1 cellular context compared by ENCODE assay signal in the genomic region with DNA sequence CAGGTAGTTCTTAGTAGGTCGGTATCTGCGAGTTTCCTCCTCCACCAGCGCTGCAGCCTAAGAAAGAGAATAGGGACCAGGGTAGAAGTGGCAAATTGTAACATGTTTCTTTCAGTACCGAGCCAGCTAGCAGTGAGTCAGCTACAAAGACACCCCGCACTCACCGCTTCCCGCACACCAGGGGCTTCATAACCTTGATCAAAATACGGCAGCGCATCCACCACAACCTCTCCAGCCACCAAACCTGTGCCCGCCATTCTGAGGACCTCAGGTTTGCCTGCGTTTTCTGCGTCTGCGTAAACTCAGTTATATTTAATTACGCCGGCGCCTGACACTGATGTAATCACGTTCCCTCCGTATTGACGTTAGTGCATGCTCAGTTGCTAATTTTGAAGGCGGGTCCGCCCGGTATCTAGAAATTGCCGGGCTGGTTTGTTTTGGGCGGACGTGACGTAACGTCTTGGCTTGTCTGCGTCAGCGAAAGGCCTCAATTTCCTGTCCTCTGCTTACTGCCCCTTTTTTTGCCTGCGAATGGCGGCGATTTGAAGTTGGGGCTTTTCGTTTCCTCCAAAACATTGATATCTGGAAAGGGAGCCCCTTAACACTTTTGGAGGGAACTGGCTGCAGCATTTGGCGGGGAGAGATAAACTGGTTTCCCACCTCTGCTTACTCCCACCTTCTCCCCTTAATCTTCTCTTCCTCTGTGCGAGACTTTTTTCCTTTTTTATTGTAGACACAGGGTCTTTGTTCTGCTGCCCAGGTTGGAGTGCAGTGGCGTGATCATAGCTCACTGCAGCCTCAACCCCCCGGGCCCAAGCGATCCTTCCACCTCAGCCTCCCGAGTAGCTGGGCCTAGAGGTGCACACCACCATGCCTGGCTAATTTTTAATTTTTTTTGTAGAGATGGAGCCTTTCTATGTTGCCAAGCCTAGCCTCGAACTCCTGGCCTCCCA.
TF ChIP-seq lines count a peak whose summit lies in the region.

TSS of gene BCAS2 (minus strand) at position 281 of the 953 bp plus-strand sequence. CDS start at position 257, 24 bp downstream.

TF ChIP-seq in GM12878, 131 proteins besides CTCF, POLR2A, EP300 and RAD21 (continued from another document and continues in another):
- TF ChIP-seq, protein P1, sequence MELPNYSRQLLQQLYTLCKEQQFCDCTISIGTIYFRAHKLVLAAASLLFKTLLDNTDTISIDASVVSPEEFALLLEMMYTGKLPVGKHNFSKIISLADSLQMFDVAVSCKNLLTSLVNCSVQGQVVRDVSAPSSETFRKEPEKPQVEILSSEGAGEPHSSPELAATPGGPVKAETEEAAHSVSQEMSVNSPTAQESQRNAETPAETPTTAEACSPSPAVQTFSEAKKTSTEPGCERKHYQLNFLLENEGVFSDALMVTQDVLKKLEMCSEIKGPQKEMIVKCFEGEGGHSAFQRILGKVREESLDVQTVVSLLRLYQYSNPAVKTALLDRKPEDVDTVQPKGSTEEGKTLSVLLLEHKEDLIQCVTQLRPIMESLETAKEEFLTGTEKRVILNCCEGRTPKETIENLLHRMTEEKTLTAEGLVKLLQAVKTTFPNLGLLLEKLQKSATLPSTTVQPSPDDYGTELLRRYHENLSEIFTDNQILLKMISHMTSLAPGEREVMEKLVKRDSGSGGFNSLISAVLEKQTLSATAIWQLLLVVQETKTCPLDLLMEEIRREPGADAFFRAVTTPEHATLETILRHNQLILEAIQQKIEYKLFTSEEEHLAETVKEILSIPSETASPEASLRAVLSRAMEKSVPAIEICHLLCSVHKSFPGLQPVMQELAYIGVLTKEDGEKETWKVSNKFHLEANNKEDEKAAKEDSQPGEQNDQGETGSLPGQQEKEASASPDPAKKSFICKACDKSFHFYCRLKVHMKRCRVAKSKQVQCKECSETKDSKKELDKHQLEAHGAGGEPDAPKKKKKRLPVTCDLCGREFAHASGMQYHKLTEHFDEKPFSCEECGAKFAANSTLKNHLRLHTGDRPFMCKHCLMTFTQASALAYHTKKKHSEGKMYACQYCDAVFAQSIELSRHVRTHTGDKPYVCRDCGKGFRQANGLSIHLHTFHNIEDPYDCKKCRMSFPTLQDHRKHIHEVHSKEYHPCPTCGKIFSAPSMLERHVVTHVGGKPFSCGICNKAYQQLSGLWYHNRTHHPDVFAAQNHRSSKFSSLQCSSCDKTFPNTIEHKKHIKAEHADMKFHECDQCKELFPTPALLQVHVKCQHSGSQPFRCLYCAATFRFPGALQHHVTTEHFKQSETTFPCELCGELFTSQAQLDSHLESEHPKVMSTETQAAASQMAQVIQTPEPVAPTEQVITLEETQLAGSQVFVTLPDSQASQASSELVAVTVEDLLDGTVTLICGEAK (IDR thresholded peaks at IDR 0.05; ENCODE audit: borderline replicate concordance): peak; percentile 94
- TF ChIP-seq MEF2A (IDR thresholded peaks at IDR 0.05; ENCODE audit: insufficient read depth, low read depth, low read length) (0 out of 2 replicates have a peak, but pooled peaks have one; percentile 11), E2F4 (IDR thresholded peaks at IDR 0.05; ENCODE audit: low read depth, low read length) (0 out of 2 replicates have a peak, but pooled peaks have one; percentile 57), RELB (IDR thresholded peaks at IDR 0.05; ENCODE audit: low read depth) (peak; percentile 45; the same call in 1 of the 2 replicates), SMAD5 (IDR thresholded peaks at IDR 0.05; ENCODE audit: low read depth) (peak; percentile 94), IRF4 (IDR thresholded peaks at IDR 0.05; ENCODE audit: low read depth, low read length) (no peak), FOXK2 (IDR thresholded peaks at IDR 0.05) (peak; percentile 53; the same call in 1 of the 2 replicates), SREBF2 (IDR thresholded peaks at IDR 0.05; ENCODE audit: low read length) (no peak), IKZF2 (IDR thresholded peaks at IDR 0.05) (no peak), MLLT1 (IDR thresholded peaks at IDR 0.05) (peak; percentile 93), IKZF1 (conservative IDR thresholded peaks at IDR 0.05) (peak; percentile 61), SMAD1 (IDR thresholded peaks at IDR 0.05; ENCODE audit: low read depth, partially characterized antibody) (peak; percentile 17), BRCA1 (IDR thresholded peaks at IDR 0.05; ENCODE audit: low read depth, low read length) (no peak), CREB1 (IDR thresholded peaks at IDR 0.05; ENCODE audit: low read depth) (peak; percentile 99), BHLHE40 (IDR thresholded peaks at IDR 0.05; ENCODE audit: borderline replicate concordance in 1 of 2, low read depth in 2 of 2, low read length in 1 of 2) (peak in 1 of 2 experiments; percentile 33; a peak in 1 of 4 replicates), PML (IDR thresholded peaks at IDR 0.05; ENCODE audit: low read length) (peak; percentile 93), TARDBP (IDR thresholded peaks at IDR 0.05; ENCODE audit: borderline replicate concordance) (no peak), ZZZ3 (IDR thresholded peaks at IDR 0.05; ENCODE audit: control insufficient read depth, insufficient read length, low read depth) (no peak), POLR2AphosphoS5 (IDR thresholded peaks at IDR 0.05; ENCODE audit: low read length) (peak; percentile 98), SREBF1 (IDR thresholded peaks at IDR 0.05; ENCODE audit: low read length) (no peak), CBX5 (IDR thresholded peaks at IDR 0.05; ENCODE audit: low read depth) (no peak), EGR1 (IDR thresholded peaks at IDR 0.05; ENCODE audit: borderline replicate concordance in 1 of 2, low read depth in 2 of 2, low read length in 2 of 2) (peak in 1 of 2 experiments; percentile 53; a peak in 1 of 3 replicates), SRF (IDR thresholded peaks at IDR 0.05; ENCODE audit: low read depth in 2 of 2, low read length in 2 of 2) (no peak), ZNF274 (IDR thresholded peaks at IDR 0.05; ENCODE audit: insufficient read depth, insufficient read length) (no peak), EED (IDR thresholded peaks at IDR 0.05; ENCODE audit: low read depth) (no peak)
- TF ChIP-seq, protein P2, sequence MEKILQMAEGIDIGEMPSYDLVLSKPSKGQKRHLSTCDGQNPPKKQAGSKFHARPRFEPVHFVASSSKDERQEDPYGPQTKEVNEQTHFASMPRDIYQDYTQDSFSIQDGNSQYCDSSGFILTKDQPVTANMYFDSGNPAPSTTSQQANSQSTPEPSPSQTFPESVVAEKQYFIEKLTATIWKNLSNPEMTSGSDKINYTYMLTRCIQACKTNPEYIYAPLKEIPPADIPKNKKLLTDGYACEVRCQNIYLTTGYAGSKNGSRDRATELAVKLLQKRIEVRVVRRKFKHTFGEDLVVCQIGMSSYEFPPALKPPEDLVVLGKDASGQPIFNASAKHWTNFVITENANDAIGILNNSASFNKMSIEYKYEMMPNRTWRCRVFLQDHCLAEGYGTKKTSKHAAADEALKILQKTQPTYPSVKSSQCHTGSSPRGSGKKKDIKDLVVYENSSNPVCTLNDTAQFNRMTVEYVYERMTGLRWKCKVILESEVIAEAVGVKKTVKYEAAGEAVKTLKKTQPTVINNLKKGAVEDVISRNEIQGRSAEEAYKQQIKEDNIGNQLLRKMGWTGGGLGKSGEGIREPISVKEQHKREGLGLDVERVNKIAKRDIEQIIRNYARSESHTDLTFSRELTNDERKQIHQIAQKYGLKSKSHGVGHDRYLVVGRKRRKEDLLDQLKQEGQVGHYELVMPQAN (conservative IDR thresholded peaks at IDR 0.05): 0 out of 2 replicates have a peak, but pooled peaks have one; percentile 32
- TF ChIP-seq, protein P3, sequence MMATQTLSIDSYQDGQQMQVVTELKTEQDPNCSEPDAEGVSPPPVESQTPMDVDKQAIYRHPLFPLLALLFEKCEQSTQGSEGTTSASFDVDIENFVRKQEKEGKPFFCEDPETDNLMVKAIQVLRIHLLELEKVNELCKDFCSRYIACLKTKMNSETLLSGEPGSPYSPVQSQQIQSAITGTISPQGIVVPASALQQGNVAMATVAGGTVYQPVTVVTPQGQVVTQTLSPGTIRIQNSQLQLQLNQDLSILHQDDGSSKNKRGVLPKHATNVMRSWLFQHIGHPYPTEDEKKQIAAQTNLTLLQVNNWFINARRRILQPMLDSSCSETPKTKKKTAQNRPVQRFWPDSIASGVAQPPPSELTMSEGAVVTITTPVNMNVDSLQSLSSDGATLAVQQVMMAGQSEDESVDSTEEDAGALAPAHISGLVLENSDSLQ (IDR thresholded peaks at IDR 0.05): peak; percentile 84
- TF ChIP-seq, protein P4, sequence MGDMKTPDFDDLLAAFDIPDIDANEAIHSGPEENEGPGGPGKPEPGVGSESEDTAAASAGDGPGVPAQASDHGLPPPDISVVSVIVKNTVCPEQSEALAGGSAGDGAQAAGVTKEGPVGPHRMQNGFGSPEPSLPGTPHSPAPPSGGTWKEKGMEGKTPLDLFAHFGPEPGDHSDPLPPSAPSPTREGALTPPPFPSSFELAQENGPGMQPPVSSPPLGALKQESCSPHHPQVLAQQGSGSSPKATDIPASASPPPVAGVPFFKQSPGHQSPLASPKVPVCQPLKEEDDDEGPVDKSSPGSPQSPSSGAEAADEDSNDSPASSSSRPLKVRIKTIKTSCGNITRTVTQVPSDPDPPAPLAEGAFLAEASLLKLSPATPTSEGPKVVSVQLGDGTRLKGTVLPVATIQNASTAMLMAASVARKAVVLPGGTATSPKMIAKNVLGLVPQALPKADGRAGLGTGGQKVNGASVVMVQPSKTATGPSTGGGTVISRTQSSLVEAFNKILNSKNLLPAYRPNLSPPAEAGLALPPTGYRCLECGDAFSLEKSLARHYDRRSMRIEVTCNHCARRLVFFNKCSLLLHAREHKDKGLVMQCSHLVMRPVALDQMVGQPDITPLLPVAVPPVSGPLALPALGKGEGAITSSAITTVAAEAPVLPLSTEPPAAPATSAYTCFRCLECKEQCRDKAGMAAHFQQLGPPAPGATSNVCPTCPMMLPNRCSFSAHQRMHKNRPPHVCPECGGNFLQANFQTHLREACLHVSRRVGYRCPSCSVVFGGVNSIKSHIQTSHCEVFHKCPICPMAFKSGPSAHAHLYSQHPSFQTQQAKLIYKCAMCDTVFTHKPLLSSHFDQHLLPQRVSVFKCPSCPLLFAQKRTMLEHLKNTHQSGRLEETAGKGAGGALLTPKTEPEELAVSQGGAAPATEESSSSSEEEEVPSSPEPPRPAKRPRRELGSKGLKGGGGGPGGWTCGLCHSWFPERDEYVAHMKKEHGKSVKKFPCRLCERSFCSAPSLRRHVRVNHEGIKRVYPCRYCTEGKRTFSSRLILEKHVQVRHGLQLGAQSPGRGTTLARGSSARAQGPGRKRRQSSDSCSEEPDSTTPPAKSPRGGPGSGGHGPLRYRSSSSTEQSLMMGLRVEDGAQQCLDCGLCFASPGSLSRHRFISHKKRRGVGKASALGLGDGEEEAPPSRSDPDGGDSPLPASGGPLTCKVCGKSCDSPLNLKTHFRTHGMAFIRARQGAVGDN (IDR thresholded peaks at IDR 0.05): 0 out of 2 replicates have a peak, but pooled peaks have one; percentile 65
- TF ChIP-seq, protein P5, sequence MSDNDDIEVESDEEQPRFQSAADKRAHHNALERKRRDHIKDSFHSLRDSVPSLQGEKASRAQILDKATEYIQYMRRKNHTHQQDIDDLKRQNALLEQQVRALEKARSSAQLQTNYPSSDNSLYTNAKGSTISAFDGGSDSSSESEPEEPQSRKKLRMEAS (IDR thresholded peaks at IDR 0.05; ENCODE audit: low read depth, low read length): no peak
